Comparison of ENCODE assay signal across 23 cellular contexts in genomic region chr15:77808581-77809198, GRCh38.
"Had no signal": no experiment of that assay in that cellular context is flagged by ENCODE, and none has a peak within 500 bp of the region (broad histone marks: within the 10 kb centered on the region; RNA-seq: fewer than 3 reads in every experiment).

No MANE protein-coding gene starts in this region.

- H3K4me1 ChIP-seq: breast epithelium, gastroesophageal sphincter, parathyroid adenoma, right atrium auricular region, spleen, tibial nerve had no signal

- H3K4me1 Mint-ChIP-seq: activated CD4-positive, alpha-beta T cell treated with anti-CD3 and anti-CD28 coated beads, Interleukin-2, amount 10 ng/mL, durations not matched to agents 24 days and 14 days; activated naive CD8-positive, alpha-beta T cell treated with anti-CD3 and anti-CD28 coated beads, Interleukin-2, amount 50 U/mL, for 24 hours; central memory CD8-positive, alpha-beta T cell; naive thymus-derived CD4-positive, alpha-beta T cell had no signal

- DNase-seq: activated CD4-positive, alpha-beta memory T cell treated with anti-CD3 and anti-CD28 coated beads for 36 hours; activated CD4-positive, alpha-beta T cell treated with anti-CD3 and anti-CD28 coated beads, Interleukin-2, amount 10 ng/mL, durations not matched to agents 24 days and 14 days; activated CD4-positive, CD25-positive, alpha-beta regulatory T cell treated with anti-CD3 and anti-CD28 coated beads, Interleukin-2, amount 50 U/mL, for 72 hours; activated CD8-positive, alpha-beta memory T cell treated with anti-CD3 and anti-CD28 coated beads, Interleukin-2, amount 50 U/mL, for 48 hours; activated gamma-delta T cell; activated naive CD4-positive, alpha-beta T cell treated with anti-CD3 and anti-CD28 coated beads, Interleukin-2, amount 50 U/mL, for 16 hours; activated naive CD8-positive, alpha-beta T cell treated with anti-CD3 and anti-CD28 coated beads, Interleukin-2, amount 50 U/mL, for 24 hours; activated T-cell treated with anti-CD3 and anti-CD28 coated beads, Interleukin-2, amount 50 U/mL, for 24 hours; naive thymus-derived CD4-positive, alpha-beta T cell; spleen; stimulated activated naive CD4-positive, alpha-beta T cell; T-helper 9 cell had no signal

- H3K4me3 ChIP-seq: breast epithelium, coronary artery, gastroesophageal sphincter, right atrium auricular region, spleen, tibial nerve had no signal

- H3K36me3 ChIP-seq: breast epithelium, gastroesophageal sphincter, right atrium auricular region, spleen, tibial nerve had no signal

- H3K27me3 ChIP-seq: right atrium auricular region had no signal

- H3K27me3 Mint-ChIP-seq: activated CD4-positive, alpha-beta memory T cell treated with anti-CD3 and anti-CD28 coated beads for 36 hours; activated CD4-positive, alpha-beta T cell treated with anti-CD3 and anti-CD28 coated beads, Interleukin-2, amount 10 ng/mL, durations not matched to agents 24 days and 14 days; activated naive CD8-positive, alpha-beta T cell treated with anti-CD3 and anti-CD28 coated beads, Interleukin-2, amount 50 U/mL, for 24 hours; activated T-cell treated with anti-CD3 and anti-CD28 coated beads, Interleukin-2, amount 50 U/mL, for 24 hours; naive thymus-derived CD4-positive, alpha-beta T cell had no signal

- ATAC-seq: activated naive CD8-positive, alpha-beta T cell treated with anti-CD3 and anti-CD28 coated beads, Interleukin-2, amount 50 U/mL, for 24 hours; gastroesophageal sphincter; naive thymus-derived CD4-positive, alpha-beta T cell had no signal

- H3K36me3 Mint-ChIP-seq: activated CD4-positive, alpha-beta memory T cell treated with anti-CD3 and anti-CD28 coated beads for 36 hours; naive thymus-derived CD4-positive, alpha-beta T cell had no signal

- H3K79me2 ChIP-seq: parathyroid adenoma had no signal

- H3K27ac ChIP-seq: breast epithelium, coronary artery, gastroesophageal sphincter, parathyroid adenoma, right atrium auricular region, spleen, tibial nerve, VCaP had no signal

- H2AFZ ChIP-seq: parathyroid adenoma had no signal

- H3K27ac Mint-ChIP-seq: activated CD4-positive, alpha-beta memory T cell treated with anti-CD3 and anti-CD28 coated beads for 36 hours; activated CD4-positive, alpha-beta T cell treated with anti-CD3 and anti-CD28 coated beads, Interleukin-2, amount 10 ng/mL, durations not matched to agents 24 days and 14 days; activated naive CD8-positive, alpha-beta T cell treated with anti-CD3 and anti-CD28 coated beads, Interleukin-2, amount 50 U/mL, for 24 hours; activated T-cell treated with anti-CD3 and anti-CD28 coated beads, Interleukin-2, amount 50 U/mL, for 24 hours; naive thymus-derived CD4-positive, alpha-beta T cell; T-helper 1 cell treated with Interleukin-12 subunit alpha and Interleukin-12 subunit beta and Interleukin-4 antibody, amounts not matched to agents 30 μg/mL and 1 μg/mL, for 36 hours had no signal

- H3K9me3 Mint-ChIP-seq: activated CD4-positive, alpha-beta memory T cell treated with anti-CD3 and anti-CD28 coated beads for 36 hours; activated CD4-positive, alpha-beta T cell treated with anti-CD3 and anti-CD28 coated beads, Interleukin-2, amount 10 ng/mL, durations not matched to agents 24 days and 14 days; activated naive CD8-positive, alpha-beta T cell treated with anti-CD3 and anti-CD28 coated beads, Interleukin-2, amount 50 U/mL, for 24 hours; activated T-cell treated with anti-CD3 and anti-CD28 coated beads, Interleukin-2, amount 50 U/mL, for 24 hours; central memory CD8-positive, alpha-beta T cell; naive thymus-derived CD4-positive, alpha-beta T cell; T-helper 1 cell treated with Interleukin-12 subunit alpha and Interleukin-12 subunit beta and Interleukin-4 antibody, amounts not matched to agents 30 μg/mL and 1 μg/mL, for 36 hours had no signal

- H3K9me3 ChIP-seq: breast epithelium, gastroesophageal sphincter, right atrium auricular region, spleen, tibial nerve had no signal

- FAIRE-seq: endothelial cell of umbilical vein, TTC549 had no signal

- H3K9ac ChIP-seq: parathyroid adenoma had no signal

- H3K4me3 Mint-ChIP-seq: activated CD4-positive, alpha-beta memory T cell treated with anti-CD3 and anti-CD28 coated beads for 36 hours; activated CD4-positive, alpha-beta T cell treated with anti-CD3 and anti-CD28 coated beads, Interleukin-2, amount 10 ng/mL, durations not matched to agents 24 days and 14 days; activated naive CD8-positive, alpha-beta T cell treated with anti-CD3 and anti-CD28 coated beads, Interleukin-2, amount 50 U/mL, for 24 hours; activated T-cell treated with anti-CD3 and anti-CD28 coated beads, Interleukin-2, amount 50 U/mL, for 24 hours; central memory CD8-positive, alpha-beta T cell; naive thymus-derived CD4-positive, alpha-beta T cell; T-helper 1 cell treated with Interleukin-12 subunit alpha and Interleukin-12 subunit beta and Interleukin-4 antibody, amounts not matched to agents 30 μg/mL and 1 μg/mL, for 36 hours had no signal
